ENCODE assay signal across 8 cellular contexts in the genomic region with DNA sequence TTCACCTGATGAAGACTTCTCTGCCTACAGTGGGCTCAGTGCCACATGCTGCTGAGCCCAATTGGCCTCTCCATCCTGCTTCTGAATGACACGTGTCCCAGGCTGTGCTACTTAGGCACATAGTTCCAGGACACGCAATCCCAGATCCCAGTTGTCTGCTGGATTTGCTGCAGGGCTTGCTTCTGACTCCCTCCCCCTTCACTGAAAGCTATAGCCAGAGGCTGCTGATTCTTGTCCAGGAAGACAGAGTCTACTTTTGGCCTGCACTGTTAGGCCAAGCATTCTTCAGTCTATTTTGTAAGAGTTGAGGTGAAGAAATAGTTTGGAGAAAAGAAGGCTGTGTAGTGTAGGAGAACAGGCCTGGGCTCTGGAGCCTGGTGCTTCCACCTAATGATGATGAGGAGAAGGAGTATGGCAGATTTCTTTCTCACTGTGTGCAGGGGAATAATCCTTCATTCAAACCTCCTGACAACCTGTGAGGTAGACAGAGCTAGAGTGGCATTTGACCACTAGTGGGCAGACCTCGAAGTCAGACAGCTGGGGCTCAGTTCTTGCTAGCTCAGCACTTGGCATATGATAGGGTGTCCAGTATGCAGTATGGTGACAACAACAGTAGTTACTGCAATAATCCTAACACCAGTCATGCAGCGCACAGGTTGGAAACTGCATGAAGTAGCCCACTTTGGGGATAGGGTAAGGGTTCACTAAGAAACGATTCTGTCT. TPM values are rescaled to one million over a fixed set of nuclear protein-coding genes. Genes with fewer than 3 reads are reported as not detected.
DNase-seq lines count a peak whose midpoint lies in the region; ATAC-seq and TF ChIP-seq lines count a peak whose summit lies in the region.

No MANE protein-coding gene starts in this region.

- intact Hi-C loops in adrenal gland (cut with DNase I): no loop called here

- WGBS in adrenal gland, 4 donors: 78 to 91% (median 84%) methylated on average over 4 to 5 of the region's 5 CpGs

- no peak for TF ChIP-seq POLR2A in adrenal gland (IDR thresholded peaks at IDR 0.05)

- H3K27ac ChIP-seq in adrenal gland: no peak overlapping the region

- H3K36me3 ChIP-seq in adrenal gland (replicated peaks in 1 of 2): no peaks in the 10 kb centered on the region

- H3K4me3 ChIP-seq in adrenal gland: no peak overlapping the region

- ATAC-seq in HG02798 (IDR thresholded peaks at IDR 0.05; ENCODE audit: poor library complexity, unreplicated experiment) (peak; percentile 48), HG03565 (IDR thresholded peaks at IDR 0.05; ENCODE audit: unreplicated experiment) (no peak)

- DNase-seq in DMS 273 (lab: John Stamatoyannopoulos, UW; ENCODE audit: unreplicated experiment) (peak; percentile 46), DMS 273 treated with DMSO at 0.1 percent for 48 hours (lab: John Stamatoyannopoulos, UW) (no peak), adrenal gland (peak in 6 of 7 donors; percentile 25 to 69 (median 43)), islet precursor cell (peak; percentile 69), NCI-H2081 treated with DMSO at 0.1 percent for 48 hours (lab: John Stamatoyannopoulos, UW) (no peak), NCI-H1048 (lab: John Stamatoyannopoulos, UW) (no peak)

- peaks cover 0 to 9% of the 10 kb centered on the region in 2 donors for H3K4me1 ChIP-seq in adrenal gland (replicated peaks in 1 of 2)

- peak; percentile 20 to 48 (median 32) for TF ChIP-seq CTCF in adrenal gland (IDR thresholded peaks at IDR 0.05)

- no peaks in the 10 kb centered on the region for H3K9me3 ChIP-seq in adrenal gland (replicated peaks in 1 of 3)

- no peaks in the 10 kb centered on the region for H3K27me3 ChIP-seq in adrenal gland

RNA-seq across cellular contexts. Expression of gene ASPN, which starts 19.5 kb away (rescaled TPM):
- total RNA-seq in adrenal gland: 10 to 100 TPM in 2 of 8 donors, 1 to 10 TPM in 6; 1.7 to 12.4 (median 7.6) TPM
- 1 to 10 TPM; 2.8 to 5.6 (median 4.6) TPM for polyA plus RNA-seq in adrenal gland

RNA-seq across cellular contexts. Expression of gene ECM2, which starts 34.0 kb away (rescaled TPM):
- total RNA-seq in adrenal gland: 10 to 100 TPM in 5 of 8 donors, 1 to 10 TPM in 3; 3.9 to 22.0 (median 12.3) TPM
- 1 to 10 TPM; 5.1 to 7.8 (median 7.2) TPM for polyA plus RNA-seq in adrenal gland

Comparison
In these comparisons a context has a peak if more than half of its experiments do, and no peak if none do; other contexts are left out.
1. DNase-seq: peak in DMS 273 (single experiment), adrenal gland (6 of 7) and islet precursor cell (single experiment); none in DMS 273 treated with DMSO at 0.1 percent for 48 hours (single experiment), NCI-H2081 treated with DMSO at 0.1 percent for 48 hours (single experiment) and NCI-H1048 (single experiment).